In genomic region chr1:228457017-228457395, GRCh38 we compare ENCODE assay signal across 8 cellular contexts. TPM values are rescaled to one million over a fixed set of nuclear protein-coding genes. Genes with fewer than 3 reads are reported as not detected.
DNase-seq lines count a peak whose midpoint lies in the region; ATAC-seq and TF ChIP-seq lines count a peak whose summit lies in the region.

No MANE protein-coding gene starts in this region.

- peak; percentile 34 for ATAC-seq in GM23338
- no peak for ATAC-seq in HG02678 (IDR thresholded peaks at IDR 0.05; ENCODE audit: unreplicated experiment)

- peaks cover 13% of the 10 kb centered on the region for H3K4me1 Mint-ChIP-seq in GM23338

- no peaks in the 10 kb centered on the region for H3K9me2 ChIP-seq in GM23338 (ENCODE audit: insufficient read depth)

- H3K4me3 ChIP-seq in GM08714 (ENCODE audit: low read length): peak overlapping the region; percentile 66; the same call in 1 of the 2 replicates
- peak overlapping the region; percentile 61 for H3K4me3 ChIP-seq in GM23338
- H3K4me3 ChIP-seq in Peyer's patch: peak overlapping the region; percentile 56 to 65 (median 58)
- peak overlapping the region; percentile 58 to 84 (median 70) for H3K4me3 ChIP-seq in fibroblast of lung (replicated peaks in 1 of 4; ENCODE audit: control extremely low read depth in 1 of 4, insufficient read depth in 1 of 4, low read depth in 3 of 4, low read length in 4 of 4)
- peak overlapping the region; percentile 36 to 46 for H3K4me3 ChIP-seq in prostate gland

- H3K27me3 ChIP-seq in GM23338 (ENCODE audit: insufficient read depth) (peaks cover 28% of the 10 kb centered on the region; the same call in 1 of the 2 replicates), Peyer's patch (no peaks in the 10 kb centered on the region), fibroblast of lung (ENCODE audit: control insufficient read depth, insufficient read depth, low read length) (no peaks in the 10 kb centered on the region), prostate gland (replicated peaks; ENCODE audit: insufficient read depth) (peaks cover 3% of the 10 kb centered on the region)

- peak overlapping the region; percentile 96 for H3K27ac Mint-ChIP-seq in GM23338

- TF ChIP-seq POLR2A in Peyer's patch (IDR thresholded peaks at IDR 0.05): no peak
- no peak for TF ChIP-seq POLR2A in prostate gland (IDR thresholded peaks at IDR 0.05)

- peaks cover 35% of the 10 kb centered on the region for H3K27me3 Mint-ChIP-seq in GM23338 (ENCODE audit: insufficient read depth, low read depth, poor library complexity)

- H3K9me3 ChIP-seq in Peyer's patch: no peaks in the 10 kb centered on the region
- no peaks in the 10 kb centered on the region for H3K9me3 ChIP-seq in fibroblast of lung (ENCODE audit: control insufficient read depth, insufficient read depth, low read depth, low read length)
- H3K9me3 ChIP-seq in prostate gland: no peaks in the 10 kb centered on the region

- H4K20me1 ChIP-seq in GM23338 (replicated peaks; ENCODE audit: insufficient read depth): peaks cover 20% of the 10 kb centered on the region
- no peaks in the 10 kb centered on the region for H4K20me1 ChIP-seq in fibroblast of lung (ENCODE audit: control insufficient read depth, extremely low read depth, insufficient read depth, low read length)

- H3K79me2 ChIP-seq in GM23338 (replicated peaks; ENCODE audit: insufficient read depth): peaks cover 19% of the 10 kb centered on the region
- H3K79me2 ChIP-seq in fibroblast of lung (ENCODE audit: control insufficient read depth, insufficient read depth, low read length): peaks cover 5% of the 10 kb centered on the region

- DNase-seq in GM23338 (ENCODE audit: low spot score) (no peak), Peyer's patch (no peak), fibroblast of lung (ENCODE audit: low read depth in 2 of 2) (no peak), prostate gland (ENCODE audit: low spot score) (no peak), NCI-H2107 treated with DMSO at 0.1 percent for 48 hours (lab: John Stamatoyannopoulos, UW; ENCODE audit: unreplicated experiment) (no peak)
- DNase-seq in stimulated activated CD4-positive, alpha-beta T cell treated with anti-CD3 and anti-CD28 coated beads, Interleukin-2, amount 100 ng/mL, for 24 hours: no peak

- H3K4me2 ChIP-seq in GM23338: peak overlapping the region; percentile 89
- H3K4me2 ChIP-seq in fibroblast of lung (ENCODE audit: extremely low read depth, insufficient read depth, low read length): peak overlapping the region; percentile 73

- H2AFZ ChIP-seq in GM23338 (no peak overlapping the region), fibroblast of lung (ENCODE audit: low read length) (peak overlapping the region; percentile 82)

- H3K27ac ChIP-seq in GM23338 (ENCODE audit: low read depth) (peak overlapping the region; percentile 71), Peyer's patch (peak overlapping the region; percentile 84 to 94 (median 90)), fibroblast of lung (ENCODE audit: insufficient read depth, low read length) (peak overlapping the region; percentile 73), prostate gland (peak overlapping the region; percentile 79 to 82)

- peaks cover 7% of the 10 kb centered on the region; the same call in 1 of the 2 replicates for H3K4me1 ChIP-seq in GM23338 (ENCODE audit: insufficient read depth)
- H3K4me1 ChIP-seq in Peyer's patch: peaks cover 0 to 15% (median 3%) of the 10 kb centered on the region in 4 donors
- H3K4me1 ChIP-seq in fibroblast of lung (ENCODE audit: control insufficient read depth, extremely low read depth, insufficient read depth, low read length): peaks cover 4% of the 10 kb centered on the region
- no peaks in the 10 kb centered on the region for H3K4me1 ChIP-seq in prostate gland (replicated peaks)

- peak overlapping the region; percentile 78 for H3K9ac ChIP-seq in fibroblast of lung (ENCODE audit: insufficient read depth, low read length)

- H3K9me3 Mint-ChIP-seq in GM23338: peaks cover 2% of the 10 kb centered on the region; the same call in 1 of the 3 replicates

- 0 out of 2 replicates have a peak, but pooled peaks cover 4% of the 10 kb centered on the region for H3F3A ChIP-seq in GM23338 (replicated peaks; ENCODE audit: low read depth)

- H3K36me3 Mint-ChIP-seq in GM23338 (ENCODE audit: low read depth): peaks cover 5% of the 10 kb centered on the region; the same call in 2 of the 3 replicates

- H3K36me3 ChIP-seq in GM23338 (ENCODE audit: insufficient read depth) (no peaks in the 10 kb centered on the region), Peyer's patch (no peaks in the 10 kb centered on the region), fibroblast of lung (ENCODE audit: control insufficient read depth, insufficient read depth, low read length) (no peaks in the 10 kb centered on the region), prostate gland (no peaks in the 10 kb centered on the region)

- peak overlapping the region; percentile 86 for H3K4me3 Mint-ChIP-seq in GM23338

- intact Hi-C loops in prostate gland (cut with DNase I): no loop called here

- 11% methylated on average over 13 of the region's 13 CpGs for WGBS in prostate gland

- TF ChIP-seq CTCF in GM23338 (conservative IDR thresholded peaks at IDR 0.05; ENCODE audit: low read depth in 2 of 2) (no peak), Peyer's patch (IDR thresholded peaks at IDR 0.05) (no peak), fibroblast of lung (conservative IDR thresholded peaks at IDR 0.05 in 1 of 2, IDR thresholded peaks at IDR 0.05 in 1 of 2; ENCODE audit: low read depth in 1 of 2, low read length in 2 of 2) (no peak), prostate gland (IDR thresholded peaks at IDR 0.05) (no peak)

RNA-seq across cellular contexts. Expression of gene RNF187, which starts 30.2 kb away (rescaled TPM):
- 55.3 and 59.3 TPM in 2 replicates for total RNA-seq in GM23338 (2014; rRNA removed; shearing (Covaris generic))
- polyA plus RNA-seq in GM23338 (2016; fragmentation: Nextera tagmentation; extraction: Ambion mirVana) (24.8 and 28.7 TPM in 2 replicates), fibroblast of lung (46.1 and 62.4 TPM in 2 replicates)
- total RNA-seq in Peyer's patch (10 to 100 TPM; 28.9 to 38.9 (median 37.3) TPM), fibroblast of lung (89.5 and 123 TPM in 2 replicates), prostate gland (100 to 1,000 TPM in 1 of 2 donors, 10 to 100 TPM in 1; 83.7 to 130 TPM)
- 103 and 131 TPM in 2 replicates for polyA plus RNA-seq in fibroblast of lung (2012)
- 113 and 132 TPM in 2 replicates for polyA minus RNA-seq in fibroblast of lung (ENCODE audit: low replicate concordance)

RNA-seq across cellular contexts. Expression of gene TRIM17, which starts 40.3 kb away (rescaled TPM):
- 1.1 and 1.4 TPM in 2 replicates for total RNA-seq in GM23338 (2014; rRNA removed; shearing (Covaris generic))
- polyA plus RNA-seq in GM23338 (2016; fragmentation: Nextera tagmentation; extraction: Ambion mirVana) (0.86 and 1.4 TPM in 2 replicates), fibroblast of lung (0.07 and 0.12 TPM in 2 replicates)
- total RNA-seq in Peyer's patch (1 to 10 TPM in 2 of 4 donors, not detected in 2; 2.5 to 2.7 TPM), fibroblast of lung (0.17 and 0.26 TPM in 2 replicates), prostate gland (1 to 10 TPM; 2.0 to 9.9 TPM)
- polyA plus RNA-seq in fibroblast of lung (2012): 0.22 TPM in 2 replicates
- not detected in 2 replicates for polyA minus RNA-seq in fibroblast of lung (ENCODE audit: low replicate concordance)

RNA-seq across cellular contexts. Expression of gene TRIM11, which starts 50.4 kb away (rescaled TPM):
- 37.2 and 41.2 TPM in 2 replicates for total RNA-seq in GM23338 (2014; rRNA removed; shearing (Covaris generic))
- polyA plus RNA-seq in GM23338 (2016; fragmentation: Nextera tagmentation; extraction: Ambion mirVana): 16.2 and 17.5 TPM in 2 replicates
- total RNA-seq in Peyer's patch: 10 to 100 TPM; 29.6 to 62.6 (median 32.1) TPM
- 18.5 and 19.0 TPM in 2 replicates for total RNA-seq in fibroblast of lung
- 6.3 and 7.3 TPM in 2 replicates for polyA plus RNA-seq in fibroblast of lung
- polyA plus RNA-seq in fibroblast of lung (2012): 9.5 and 12.6 TPM in 2 replicates
- 10.4 and 15.6 TPM in 2 replicates for polyA minus RNA-seq in fibroblast of lung (ENCODE audit: low replicate concordance)
- 10 to 100 TPM; 35.3 to 36.2 TPM for total RNA-seq in prostate gland
